Comparison of ENCODE assay signal across 11 cellular contexts in the genomic region with DNA sequence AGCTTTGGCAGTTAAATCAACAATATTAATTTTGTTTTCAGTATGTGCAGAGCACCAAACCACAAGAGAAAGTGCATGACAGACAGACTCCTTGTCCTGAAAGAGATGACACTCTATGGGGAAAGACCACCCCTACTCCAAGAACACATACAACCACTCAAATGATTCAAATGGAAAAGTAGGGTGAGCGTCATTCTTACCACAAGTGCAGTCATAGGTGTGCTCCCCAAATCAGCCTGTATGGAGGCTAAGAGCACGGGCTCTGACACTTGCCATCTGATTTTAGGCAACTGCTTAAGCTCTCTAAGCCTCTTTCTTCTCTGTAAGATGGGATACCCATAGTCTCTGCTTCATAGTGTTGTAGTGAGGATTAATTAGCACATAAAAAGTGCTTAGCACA. TPM values are rescaled to one million over a fixed set of nuclear protein-coding genes. Genes with fewer than 3 reads are reported as not detected.
DNase-seq lines count a peak whose midpoint lies in the region; ATAC-seq lines count a peak whose summit lies in the region.
"Not testable (repeated sequence)": the region's sequence is repeated elsewhere in the genome, so short reads cannot be mapped to it uniquely, and the experiment has no call there.
"Had no signal": no experiment of that assay in that cellular context is flagged by ENCODE, and none has a peak within 500 bp of the region (broad histone marks: within the 10 kb centered on the region; RNA-seq: fewer than 3 reads in every experiment).

No MANE protein-coding gene starts in this region.

- not testable (repeated sequence) for H3K9me3 Mint-ChIP-seq in activated CD4-positive, alpha-beta memory T cell treated with anti-CD3 and anti-CD28 coated beads for 36 hours; activated T-cell treated with anti-CD3 and anti-CD28 coated beads, Interleukin-2, amount 50 U/mL, for 72 hours; activated naive CD4-positive, alpha-beta T cell treated with anti-CD3 and anti-CD28 coated beads, Interleukin-2, amount 50 U/mL, for 24 hours; stimulated activated memory B cell treated with anti-CD40 and anti-IgM and Interleukin-4, amounts not matched to agents 10 μg/mL and 1 μg/mL and 100 μg/mL, for 72 hours

- H3K27me3 Mint-ChIP-seq in activated CD4-positive, alpha-beta memory T cell treated with anti-CD3 and anti-CD28 coated beads for 36 hours; activated naive CD4-positive, alpha-beta T cell treated with anti-CD3 and anti-CD28 coated beads, Interleukin-2, amount 50 U/mL, for 24 hours: not testable (repeated sequence)
- H3K27me3 Mint-ChIP-seq in activated T-cell treated with anti-CD3 and anti-CD28 coated beads, Interleukin-2, amount 50 U/mL, for 72 hours (ENCODE audit: low read depth), result peaks cover 15% of the 10 kb centered on the region
- H3K27me3 Mint-ChIP-seq in stimulated activated memory B cell treated with anti-CD40 and anti-IgM and Interleukin-4, amounts not matched to agents 10 μg/mL and 1 μg/mL and 100 μg/mL, for 72 hours, result peaks cover 13% of the 10 kb centered on the region

- POLR2A ChIA-PET in activated CD4-positive, alpha-beta memory T cell treated with anti-CD3 and anti-CD28 coated beads for 36 hours (lab: Charles Lee), result not testable (repeated sequence)

- peak; percentile 63 for DNase-seq in activated CD4-positive, alpha-beta memory T cell treated with anti-CD3 and anti-CD28 coated beads for 36 hours
- peak; percentile 44 to 55 for DNase-seq in activated T-cell treated with anti-CD3 and anti-CD28 coated beads, Interleukin-2, amount 50 U/mL, for 72 hours
- DNase-seq in stimulated activated CD4-positive, alpha-beta T cell treated with anti-CD3 and anti-CD28 coated beads, Interleukin-1b, Interleukin-23, amount 100 ng/mL, for 48 hours, result peak; percentile 47

- not testable (repeated sequence) for H3K4me3 Mint-ChIP-seq in activated CD4-positive, alpha-beta memory T cell treated with anti-CD3 and anti-CD28 coated beads for 36 hours; activated naive CD4-positive, alpha-beta T cell treated with anti-CD3 and anti-CD28 coated beads, Interleukin-2, amount 50 U/mL, for 24 hours; stimulated activated memory B cell treated with anti-CD40 and anti-IgM and Interleukin-4, amounts not matched to agents 10 μg/mL and 1 μg/mL and 100 μg/mL, for 72 hours
- H3K4me3 Mint-ChIP-seq in activated T-cell treated with anti-CD3 and anti-CD28 coated beads, Interleukin-2, amount 50 U/mL, for 72 hours, result peak overlapping the region; percentile 44 to 67

- not testable (repeated sequence) for H3K27ac Mint-ChIP-seq in activated CD4-positive, alpha-beta memory T cell treated with anti-CD3 and anti-CD28 coated beads for 36 hours; activated T-cell treated with anti-CD3 and anti-CD28 coated beads, Interleukin-2, amount 50 U/mL, for 72 hours; stimulated activated memory B cell treated with anti-CD40 and anti-IgM and Interleukin-4, amounts not matched to agents 10 μg/mL and 1 μg/mL and 100 μg/mL, for 72 hours
- H3K27ac Mint-ChIP-seq in activated naive CD4-positive, alpha-beta T cell treated with anti-CD3 and anti-CD28 coated beads, Interleukin-2, amount 50 U/mL, for 24 hours, result peak overlapping the region; percentile 46

- not testable (repeated sequence) for H3K36me3 Mint-ChIP-seq in activated CD4-positive, alpha-beta memory T cell treated with anti-CD3 and anti-CD28 coated beads for 36 hours; activated T-cell treated with anti-CD3 and anti-CD28 coated beads, Interleukin-2, amount 50 U/mL, for 72 hours (ENCODE audit: insufficient read depth in 2 of 2); activated naive CD4-positive, alpha-beta T cell treated with anti-CD3 and anti-CD28 coated beads, Interleukin-2, amount 50 U/mL, for 24 hours; stimulated activated memory B cell treated with anti-CD40 and anti-IgM and Interleukin-4, amounts not matched to agents 10 μg/mL and 1 μg/mL and 100 μg/mL, for 72 hours

- CTCF ChIA-PET in activated CD4-positive, alpha-beta memory T cell treated with anti-CD3 and anti-CD28 coated beads for 36 hours (lab: Charles Lee), result not testable (repeated sequence)

- peaks cover 24% of the 10 kb centered on the region for H3K4me1 Mint-ChIP-seq in activated CD4-positive, alpha-beta memory T cell treated with anti-CD3 and anti-CD28 coated beads for 36 hours (ENCODE audit: low read depth)
- H3K4me1 Mint-ChIP-seq in activated T-cell treated with anti-CD3 and anti-CD28 coated beads, Interleukin-2, amount 50 U/mL, for 72 hours (ENCODE audit: low read depth), result peaks cover 34% of the 10 kb centered on the region
- H3K4me1 Mint-ChIP-seq in activated naive CD4-positive, alpha-beta T cell treated with anti-CD3 and anti-CD28 coated beads, Interleukin-2, amount 50 U/mL, for 24 hours, result not testable (repeated sequence)
- H3K4me1 Mint-ChIP-seq in stimulated activated memory B cell treated with anti-CD40 and anti-IgM and Interleukin-4, amounts not matched to agents 10 μg/mL and 1 μg/mL and 100 μg/mL, for 72 hours, result peaks cover 13% of the 10 kb centered on the region

- intact Hi-C loops in activated CD4-positive, alpha-beta memory T cell treated with anti-CD3 and anti-CD28 coated beads for 36 hours (cut with micrococcal nuclease), result loop anchor here (1.0 to 2.0 kb wide), 2 partner anchors 12 to 17 kb away; no protein-coding TSS in a partner anchor

- peak; percentile 39 for ATAC-seq in HG03442 (IDR thresholded peaks at IDR 0.05; ENCODE audit: unreplicated experiment)
- peak; percentile 90 to 96 for ATAC-seq in activated CD4-positive, CD25-positive, alpha-beta regulatory T cell treated with anti-CD3 and anti-CD28 coated beads, Interleukin-2, amount 50 U/mL, for 24 hours
- ATAC-seq in activated T-cell treated with anti-CD3 and anti-CD28 coated beads, Interleukin-2, amount 50 U/mL, for 72 hours (replicated peaks in 1 of 2), result peak; percentile 96 to 97
- peak; percentile 34 for ATAC-seq in stimulated activated memory B cell treated with anti-CD40 and anti-IgM and Interleukin-4, amounts not matched to agents 10 μg/mL and 1 μg/mL and 100 μg/mL, for 72 hours

RNA-seq across cellular contexts. Expression of gene TERB2, which starts 56.7 kb away (rescaled TPM):
- not detected for total RNA-seq in activated CD4-positive, alpha-beta memory T cell treated with anti-CD3 and anti-CD28 coated beads for 36 hours
- not detected for total RNA-seq in activated T-cell treated with anti-CD3 and anti-CD28 coated beads, Interleukin-2, amount 50 U/mL, for 72 hours
- total RNA-seq: Caco-2; CD4-positive, alpha-beta T cell; GM23338; IMR-90 had no signal

Comparison
In these comparisons a context has a peak if more than half of its experiments do, and no peak if none do; other contexts are left out.
1. Peak in every context shown above with its lines: DNase-seq and ATAC-seq.
2. ATAC-seq: peak in every context shown above with its lines; median percentile 96 in activated T-cell treated with anti-CD3 and anti-CD28 coated beads, Interleukin-2, amount 50 U/mL, for 72 hours; 93 in activated CD4-positive, CD25-positive, alpha-beta regulatory T cell treated with anti-CD3 and anti-CD28 coated beads, Interleukin-2, amount 50 U/mL, for 24 hours; 39 in HG03442; 34 in stimulated activated memory B cell treated with anti-CD40 and anti-IgM and Interleukin-4, amounts not matched to agents 10 μg/mL and 1 μg/mL and 100 μg/mL, for 72 hours.